9 cellular contexts compared by ENCODE assay signal in the genomic region with DNA sequence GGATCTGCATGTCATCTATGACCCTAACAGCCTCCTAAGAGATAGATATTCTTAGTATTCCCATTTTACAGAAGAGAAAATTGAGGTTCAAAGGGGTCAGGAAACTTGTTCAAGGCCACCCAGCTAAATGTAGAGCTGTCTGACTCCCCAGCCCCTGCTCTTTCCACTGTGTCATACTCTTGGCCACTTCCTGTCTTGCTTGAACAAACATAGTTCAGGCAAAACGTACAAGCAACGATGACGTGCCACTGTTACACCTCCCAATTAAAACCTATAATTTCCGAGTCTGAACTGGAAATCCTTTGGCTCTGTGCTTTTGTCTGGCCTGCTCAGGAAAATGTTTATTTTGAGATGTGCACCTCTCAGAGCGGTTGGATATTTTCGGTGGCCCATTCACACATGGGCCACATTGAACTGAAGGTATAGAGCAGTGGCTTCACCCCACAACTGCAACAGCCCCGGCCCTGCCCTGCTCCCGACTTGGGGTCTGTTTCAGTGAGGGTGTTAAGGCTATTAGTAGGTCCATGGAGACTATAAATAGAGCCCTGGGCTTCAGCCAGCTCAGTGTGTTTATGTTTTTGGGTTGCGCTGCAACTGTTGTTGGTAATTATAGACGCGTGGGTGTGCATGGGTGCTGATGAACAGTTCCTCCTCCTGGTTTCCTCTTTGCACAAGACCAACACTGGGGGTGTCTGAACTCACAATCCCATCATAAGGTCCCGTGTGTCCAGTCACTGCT.
DNase-seq lines count a peak whose midpoint lies in the region; ATAC-seq and TF ChIP-seq lines count a peak whose summit lies in the region.
"Had no signal": no experiment of that assay in that cellular context is flagged by ENCODE, and none has a peak within 500 bp of the region (broad histone marks: within the 10 kb centered on the region; RNA-seq: fewer than 3 reads in every experiment).

No MANE protein-coding gene starts in this region.

- H3K4me3 ChIP-seq in sigmoid colon, result no peak overlapping the region
- H3K4me3 ChIP-seq: A549 had no signal

- peak; percentile 72 for ATAC-seq in HG03066 (IDR thresholded peaks at IDR 0.05; ENCODE audit: low read depth, unreplicated experiment)
- ATAC-seq: A549 had no signal

- no peak overlapping the region for H3K27ac ChIP-seq in sigmoid colon
- H3K27ac ChIP-seq: A549 had no signal

- no peaks in the 10 kb centered on the region for H3K4me1 ChIP-seq in sigmoid colon

- H3K27me3 ChIP-seq in sigmoid colon, result no peaks in the 10 kb centered on the region

- intact Hi-C loops in sigmoid colon (cut with DNase I), result no loop called here

- H3K36me3 ChIP-seq in sigmoid colon, result no peaks in the 10 kb centered on the region

- WGBS in sigmoid colon, 2 donors, result 46 to 47% methylated on average over 12 of the region's 12 CpGs

- no peaks in the 10 kb centered on the region for H3K9me3 ChIP-seq in sigmoid colon
- H3K9me3 ChIP-seq: A549 had no signal

- no peak for TF ChIP-seq EP300 in sigmoid colon (IDR thresholded peaks at IDR 0.05)

- no peak for TF ChIP-seq CTCF in sigmoid colon (IDR thresholded peaks at IDR 0.05)

- TF ChIP-seq POLR2A in sigmoid colon (IDR thresholded peaks at IDR 0.05), result no peak

- DNase-seq in NK-92 treated with Interleukin-12 subunit alpha and Interleukin-12 subunit beta, amount 100 ng/mL, for 24 hours (lab: John Stamatoyannopoulos, UW), result peak; percentile 58
- DNase-seq in NK-92 (lab: John Stamatoyannopoulos, UW; ENCODE audit: unreplicated experiment) (no peak), T follicular helper cell (ENCODE audit: low read depth) (peak; percentile 49), dermis microvascular lymphatic vessel endothelial cell (ENCODE audit: low read depth in 2 of 2) (peak; percentile 12 to 15), NCI-H1694 treated with DMSO at 0.1 percent for 48 hours (lab: John Stamatoyannopoulos, UW) (no peak), sigmoid colon (no peak)
- DNase-seq in stimulated activated CD8-positive, alpha-beta memory T cell treated with anti-CD3 and anti-CD28 coated beads, Interleukin-4, amount 100 ng/mL, for 4 hours (ENCODE audit: low read depth in 2 of 2, low spot score in 1 of 2), result peak; percentile 30 to 57

Comparison
In these comparisons a context has a peak if more than half of its experiments do, and no peak if none do; other contexts are left out.
1. DNase-seq: peak in NK-92 treated with Interleukin-12 subunit alpha and Interleukin-12 subunit beta, amount 100 ng/mL, for 24 hours (single experiment), T follicular helper cell (single experiment), dermis microvascular lymphatic vessel endothelial cell (2 of 2) and stimulated activated CD8-positive, alpha-beta memory T cell treated with anti-CD3 and anti-CD28 coated beads, Interleukin-4, amount 100 ng/mL, for 4 hours (2 of 2); none in NK-92 (single experiment), NCI-H1694 treated with DMSO at 0.1 percent for 48 hours (single experiment) and sigmoid colon (single experiment).